25 cellular contexts compared by ENCODE assay signal in the genomic region with DNA sequence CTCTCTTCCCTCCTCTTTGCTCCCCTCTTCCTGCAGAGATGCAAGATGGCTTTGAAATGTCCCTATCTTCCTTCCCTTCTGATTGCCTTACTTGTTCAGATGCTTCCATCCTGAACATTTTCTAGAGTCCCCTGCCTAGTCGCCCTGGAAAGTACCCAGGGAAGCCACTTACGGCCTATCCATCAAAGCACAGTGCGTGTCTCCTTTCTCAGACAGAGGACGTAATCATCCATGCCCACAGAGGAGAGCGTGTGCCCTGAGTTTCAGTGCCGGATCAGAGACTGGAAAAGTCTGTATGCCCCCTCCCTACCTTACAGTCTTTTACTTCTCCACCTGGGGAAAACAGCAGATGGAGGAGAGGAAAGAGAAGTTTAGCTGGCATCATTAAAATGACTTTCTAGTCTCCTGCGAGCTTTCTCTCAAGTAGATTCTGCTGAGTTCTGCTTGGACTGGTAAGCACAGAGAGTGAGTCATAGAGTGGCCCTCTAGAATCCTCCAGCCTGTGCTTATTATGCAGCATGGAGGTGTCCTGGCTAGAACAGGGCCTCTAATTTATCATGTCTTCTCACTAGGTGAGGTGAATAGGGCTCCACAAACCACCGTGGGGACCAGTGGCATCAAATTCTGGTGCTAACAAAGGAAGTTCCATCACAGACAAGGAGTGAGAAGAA.
DNase-seq lines count a peak whose midpoint lies in the region; FAIRE-seq and TF ChIP-seq lines count a peak whose summit lies in the region.
"Had no signal": no experiment of that assay in that cellular context is flagged by ENCODE, and none has a peak within 500 bp of the region (broad histone marks: within the 10 kb centered on the region; RNA-seq: fewer than 3 reads in every experiment).

No MANE protein-coding gene starts in this region.

- H3K27me3 ChIP-seq in H1 (replicated peaks in 1 of 4; ENCODE audit: control insufficient read depth in 3 of 4, extremely low read depth in 1 of 4, insufficient read depth in 3 of 4, low read length in 3 of 4): no peaks in the 10 kb centered on the region
- H3K27me3 ChIP-seq: BLaER1 treated with 17β-estradiol and CSF1 and Interleukin-3, amounts not matched to agents 10 nM and 100 nM; heart left ventricle; right lobe of liver; transverse colon had no signal

- H4K20me1 ChIP-seq in H1 (replicated peaks in 1 of 2; ENCODE audit: control insufficient read depth in 1 of 2, insufficient read depth in 2 of 2, low read length in 2 of 2): no peaks in the 10 kb centered on the region

- no peak overlapping the region for H2BK120ac ChIP-seq in H1 (replicated peaks; ENCODE audit: low read depth, low read length)

- H2BK20ac ChIP-seq in H1 (ENCODE audit: low read length): no peak overlapping the region

- H2BK15ac ChIP-seq in H1 (ENCODE audit: low read length): no peak overlapping the region

- DNase-seq in EH (ENCODE audit: low read depth) (peak; percentile 5), RPMI7951 (ENCODE audit: low read depth) (peak; percentile 50), H1 (ENCODE audit: low read depth in 1 of 2, low spot score in 2 of 2) (no peak), retinal pigment epithelial cell (ENCODE audit: low read depth) (peak; percentile 12), DMS 273 (lab: John Stamatoyannopoulos, UW; ENCODE audit: unreplicated experiment) (no peak), NCI-H345 (lab: John Stamatoyannopoulos, UW) (no peak), NCI-H2227 treated with DMSO at 0.1 percent for 48 hours (lab: John Stamatoyannopoulos, UW) (no peak)
- DNase-seq: activated CD4-positive, alpha-beta T cell treated with anti-CD3 and anti-CD28 coated beads, Interleukin-2, amount 10 ng/mL, durations not matched to agents 7 days and 5 days; activated gamma-delta T cell treated with Interleukin-2 at 50 U/mL for 16 hours; amniotic stem cell; cerebellar nuclear complex; DMS153; effector memory CD4-positive, alpha-beta T cell; heart left ventricle; HFFc6; NCI-H2029; NCI-H510A; occipital lobe; right lobe of liver; SHP77; stimulated activated naive B cell treated with anti-CD40 and anti-IgM and Interleukin-4, amounts not matched to agents 10 μg/mL and 1 μg/mL and 100 μg/mL, for 72 hours; T-helper 1 cell; transverse colon had no signal

- H2AK5ac ChIP-seq in H1 (ENCODE audit: low read depth, low read length): no peak overlapping the region

- H3K79me2 ChIP-seq in H1 (ENCODE audit: control insufficient read depth in 1 of 2, insufficient read depth in 2 of 2, low read length in 2 of 2): no peaks in the 10 kb centered on the region

- no peaks in the 10 kb centered on the region for H3K23me2 ChIP-seq in H1 (ENCODE audit: low read depth, low read length)

- no peak overlapping the region for H4K91ac ChIP-seq in H1 (replicated peaks; ENCODE audit: insufficient read length, low read length)

- no peak overlapping the region for H3K4ac ChIP-seq in H1 (replicated peaks; ENCODE audit: insufficient read length, low read depth, low read length)

- no peak overlapping the region for H3K56ac ChIP-seq in H1 (replicated peaks; ENCODE audit: insufficient read length, low read depth, low read length)

- TF ChIP-seq RAD21 in H1 (IDR thresholded peaks at IDR 0.05 in 1 of 2, conservative IDR thresholded peaks at IDR 0.05 in 1 of 2; ENCODE audit: low read depth in 2 of 2, low read length in 2 of 2): no peak

- no peak overlapping the region for H4K8ac ChIP-seq in H1 (ENCODE audit: extremely low read depth, insufficient read depth, low read length)

- no peak for FAIRE-seq in H1 (lab: Jason Lieb, UNC)
- FAIRE-seq: K562 had no signal

- no peak overlapping the region for H2BK5ac ChIP-seq in H1 (ENCODE audit: low read depth, low read length)

- no peak overlapping the region for H2BK12ac ChIP-seq in H1 (ENCODE audit: low read depth, low read length)

- H4K5ac ChIP-seq in H1 (ENCODE audit: insufficient read length, low read depth, low read length): no peak overlapping the region

- no peak overlapping the region for H3K14ac ChIP-seq in H1 (ENCODE audit: insufficient read length)

- TF ChIP-seq EP300 in H1 (IDR thresholded peaks at IDR 0.05; ENCODE audit: borderline replicate concordance in 1 of 2, low read depth in 2 of 2, low read length in 2 of 2): no peak

- no peak for TF ChIP-seq POLR2A in H1 (IDR thresholded peaks at IDR 0.05; ENCODE audit: control extremely low read depth in 1 of 2, low read depth in 2 of 2, low read length in 2 of 2)

- 96% methylated on average over 8 of the region's 8 CpGs; no CpG with 5 or more reads in 1 of the 2 experiments for WGBS in H1 (ENCODE audit: extremely low coverage in 1 of 2, insufficient coverage in 1 of 2, insufficient read length in 1 of 2, insufficient replicate concordance in 2 of 2, low coverage in 1 of 2, low lambda C conversion rate in 2 of 2, missing lambda C conversion rate in 1 of 2), 2 experiments

- H3K4me3 ChIP-seq in H1 (ENCODE audit: extremely low read depth in 1 of 4, insufficient read depth in 2 of 4, low read depth in 3 of 4, low read length in 4 of 4): no peak overlapping the region
- no peak overlapping the region for H3K4me3 ChIP-seq in retinal pigment epithelial cell (ENCODE audit: low read length)
- H3K4me3 ChIP-seq: BLaER1 treated with 17β-estradiol and CSF1 and Interleukin-3, amounts not matched to agents 10 nM and 100 nM; heart left ventricle; K562; right lobe of liver; transverse colon had no signal

- H3K4me1 ChIP-seq in H1 (replicated peaks in 1 of 4; ENCODE audit: control insufficient read depth in 3 of 4, insufficient read depth in 4 of 4, low read length in 3 of 4): peaks cover 0 to 4% (median 2%) of the 10 kb centered on the region in 4 experiments; a peak in 5 of 7 replicates
- H3K4me1 ChIP-seq: right lobe of liver, transverse colon had no signal

- no peak overlapping the region for H2AFZ ChIP-seq in H1 (ENCODE audit: low read length)

- CTCF ChIA-PET in H1 (lab: Charles Lee; ENCODE audit: partially characterized antibody): interaction anchor here (0.5 to 5.5 kb wide), 40 partner anchors 9 to 829 kb away, joined by 3 to 79 read pairs (median 5); partner anchors contain the start of gene SLCO3A1

- no peaks in the 10 kb centered on the region for H3K9me3 ChIP-seq in H1 (ENCODE audit: insufficient read depth in 2 of 2, low read depth in 1 of 2, low read length in 1 of 2)
- H3K9me3 ChIP-seq: heart left ventricle, right lobe of liver, transverse colon had no signal

- no peak overlapping the region for H3K9ac ChIP-seq in H1 (replicated peaks in 1 of 4; ENCODE audit: extremely low read depth in 1 of 4, low read depth in 3 of 4, low read length in 3 of 4)
- H3K9ac ChIP-seq: BLaER1 treated with 17β-estradiol and CSF1 and Interleukin-3, amounts not matched to agents 10 nM and 100 nM had no signal

- H3K18ac ChIP-seq in H1 (ENCODE audit: extremely low read depth, low read length): 0 out of 2 replicates have a peak overlapping the region, but pooled peaks have one; percentile 38

- H3K23ac ChIP-seq in H1 (ENCODE audit: insufficient read length): no peak overlapping the region

- H3K79me1 ChIP-seq in H1 (ENCODE audit: low read depth, low read length): no peaks in the 10 kb centered on the region; the same call in 1 of the 2 replicates

- POLR2A ChIA-PET in H1 (lab: Charles Lee; ENCODE audit: partially characterized antibody): interaction anchor here (1.3 kb wide), 1 partner anchor 18 kb away, joined by 3 read pairs; no protein-coding TSS in a partner anchor

- H3K4me2 ChIP-seq in H1 (ENCODE audit: insufficient read depth in 1 of 2, low read depth in 2 of 2, low read length in 2 of 2): no peak overlapping the region

- no peak overlapping the region for H3K27ac ChIP-seq in H1 (ENCODE audit: low read depth, low read length)
- H3K27ac ChIP-seq: BLaER1 treated with 17β-estradiol and CSF1 and Interleukin-3, amounts not matched to agents 10 nM and 100 nM; right lobe of liver; transverse colon had no signal

- no peaks in the 10 kb centered on the region for H3K36me3 ChIP-seq in H1 (ENCODE audit: control insufficient read depth in 2 of 4, insufficient read depth in 4 of 4, low read length in 3 of 4)
- H3K36me3 ChIP-seq: BLaER1 treated with 17β-estradiol and CSF1 and Interleukin-3, amounts not matched to agents 10 nM and 100 nM; heart left ventricle; right lobe of liver; transverse colon had no signal

- TF ChIP-seq CTCF in H1 (IDR thresholded peaks at IDR 0.05; ENCODE audit: control extremely low read depth in 1 of 3, insufficient read depth in 1 of 3, low read depth in 1 of 3, low read length in 3 of 3) (no peak), retinal pigment epithelial cell (conservative IDR thresholded peaks at IDR 0.05; ENCODE audit: low read depth, low read length) (no peak)

TF ChIP-seq in H1, 55 proteins besides CTCF, POLR2A, EP300 and RAD21 (continues in another document):
- TF ChIP-seq SP4 (IDR thresholded peaks at IDR 0.05; ENCODE audit: low read length) (no peak), SP2 (IDR thresholded peaks at IDR 0.05; ENCODE audit: low read length) (no peak), SUZ12 (IDR thresholded peaks at IDR 0.05; ENCODE audit: low read length) (no peak), EZH2 (IDR thresholded peaks at IDR 0.05; ENCODE audit: low read depth, low read length, severe bottlenecking) (no peak), POU5F1 (IDR thresholded peaks at IDR 0.05; ENCODE audit: low read depth, low read length) (no peak), YY1 (IDR thresholded peaks at IDR 0.05; ENCODE audit: low read depth, low read length) (no peak), RBBP5 (IDR thresholded peaks at IDR 0.05; ENCODE audit: borderline replicate concordance, low read depth, low read length) (no peak), SIRT6 (IDR thresholded peaks at IDR 0.05; ENCODE audit: low read length) (no peak), EGR1 (IDR thresholded peaks at IDR 0.05; ENCODE audit: borderline replicate concordance, low read depth, low read length) (no peak), ZNF274 (IDR thresholded peaks at IDR 0.05; ENCODE audit: borderline replicate concordance, extremely low read depth, low read length) (no peak), TBP (IDR thresholded peaks at IDR 0.05; ENCODE audit: low read depth, low read length) (no peak), CBX8 (IDR thresholded peaks at IDR 0.05; ENCODE audit: borderline replicate concordance, low read depth, low read length) (no peak), SAP30 (IDR thresholded peaks at IDR 0.05; ENCODE audit: insufficient read depth, insufficient replicate concordance, low read length) (no peak), ATF2 (IDR thresholded peaks at IDR 0.05; ENCODE audit: low read length) (no peak)

Comparison
In these comparisons a context has a peak if more than half of its experiments do, and no peak if none do; other contexts are left out.
1. DNase-seq: peak in EH (single experiment), RPMI7951 (single experiment) and retinal pigment epithelial cell (single experiment); none in H1 (0 of 2), DMS 273 (single experiment), NCI-H345 (single experiment) and NCI-H2227 treated with DMSO at 0.1 percent for 48 hours (single experiment).